16 cellular contexts compared by ENCODE assay signal in genomic region chr3:113157408-113157980, GRCh38. TPM values are rescaled to one million over a fixed set of nuclear protein-coding genes. Genes with fewer than 3 reads are reported as not detected.
DNase-seq lines count a peak whose midpoint lies in the region; ATAC-seq, FAIRE-seq and TF ChIP-seq lines count a peak whose summit lies in the region.
"Had no signal": no experiment of that assay in that cellular context is flagged by ENCODE, and none has a peak within 500 bp of the region (broad histone marks: within the 10 kb centered on the region; RNA-seq: fewer than 3 reads in every experiment).

No MANE protein-coding gene starts in this region.

- CTCF ChIA-PET in BJ (lab: Yijun Ruan, JAX) = interaction anchor here (1.1 kb wide), 1 partner anchor 22 kb away, joined by 4 read pairs; no protein-coding TSS in a partner anchor

- peak; percentile 95 for ATAC-seq in sciatic nerve
- no peak for ATAC-seq in HG03139 (IDR thresholded peaks at IDR 0.05; ENCODE audit: unreplicated experiment)
- ATAC-seq: stimulated activated effector memory CD8-positive, alpha-beta T cell treated with anti-CD3 and anti-CD28 coated beads, Interleukin-12 subunit alpha, Interleukin-12 subunit beta, amount 100 ng/mL, for 72 hours had no signal

- H3K4me3 ChIP-seq in BJ (ENCODE audit: low read depth, low read length) = no peak overlapping the region
- peak overlapping the region; percentile 39 for H3K4me3 ChIP-seq in adipocyte (ENCODE audit: low read length)

- DNase-seq in BJ (ENCODE audit: low read depth) (peak; percentile 58), adipocyte (ENCODE audit: low read depth) (peak; percentile 75), left kidney (ENCODE audit: low read depth, low spot score) (peak; percentile 38), sciatic nerve (ENCODE audit: low spot score) (peak; percentile 72), HTR-8/SVneo (ENCODE audit: insufficient read length, low spot score) (no peak), EL (no peak)
- no peak for DNase-seq in effector CD4-positive, alpha-beta T cell
- DNase-seq: activated CD8-positive, alpha-beta memory T cell treated with anti-CD3 and anti-CD28 coated beads for 24 hours; activated effector memory CD4-positive, alpha-beta T cell treated with anti-CD3 and anti-CD28 coated beads, Interleukin-2, amount 50 U/mL, for 16 hours; HFFc6; islet precursor cell; NCI-H1417; retina; WERI-Rb-1 had no signal

- intact Hi-C loops in sciatic nerve (cut with DNase I) = no loop called here

- no peaks in the 10 kb centered on the region for H3K9me3 ChIP-seq in adipocyte (ENCODE audit: control insufficient read depth, low read length)

- no peak for FAIRE-seq in HTR-8/SVneo (lab: Jason Lieb, UNC)

- peaks cover 34% of the 10 kb centered on the region for H3K4me1 ChIP-seq in adipocyte (ENCODE audit: control insufficient read depth, insufficient read depth, low read length)

- no peak for TF ChIP-seq CTCF in BJ (IDR thresholded peaks at IDR 0.05; ENCODE audit: insufficient read depth, low read depth, low read length)

- H3K36me3 ChIP-seq in BJ (ENCODE audit: control insufficient read depth, insufficient read depth, low read length) = no peaks in the 10 kb centered on the region
- H3K36me3 ChIP-seq in adipocyte (ENCODE audit: control insufficient read depth, insufficient read depth, low read length, severe bottlenecking) = no peaks in the 10 kb centered on the region
- H3K36me3 ChIP-seq: WERI-Rb-1 had no signal

- POLR2A ChIA-PET in BJ (lab: Charles Lee) = no interaction called here

- no peaks in the 10 kb centered on the region; the same call in 1 of the 2 replicates for H3K27me3 ChIP-seq in BJ (ENCODE audit: control insufficient read depth, insufficient read depth, low read length)
- H3K27me3 ChIP-seq in adipocyte (replicated peaks; ENCODE audit: control insufficient read depth, insufficient read depth, low read length) = no peaks in the 10 kb centered on the region

- H3K9ac ChIP-seq in adipocyte (ENCODE audit: low read length) = peak overlapping the region; percentile 60

RNA-seq across cellular contexts. Expression of gene BOC, which starts 53.9 kb away (rescaled TPM):
- polyA plus RNA-seq in BJ (2011; rRNA removed) = 11.3 and 17.7 TPM in 2 replicates
- polyA minus RNA-seq in BJ (2011; rRNA and poly(A)+ RNA removed) = 16.6 and 17.6 TPM in 2 replicates
- total RNA-seq in sciatic nerve = 114 TPM

Comparison
In these comparisons a context has a peak if more than half of its experiments do, and no peak if none do; other contexts are left out.
1. DNase-seq: peak in BJ (single experiment), adipocyte (single experiment), left kidney (single experiment) and sciatic nerve (single experiment); none in HTR-8/SVneo (single experiment), effector CD4-positive, alpha-beta T cell (single experiment) and EL (single experiment).